ENCODE assay signal across 31 cellular contexts in genomic region chr2:29788066-29788465, GRCh38.
"Had no signal": no experiment of that assay in that cellular context is flagged by ENCODE, and none has a peak within 500 bp of the region (broad histone marks: within the 10 kb centered on the region; RNA-seq: fewer than 3 reads in every experiment).

No MANE protein-coding gene starts in this region.

- ATAC-seq: activated CD8-positive, alpha-beta T cell treated with anti-CD3 and anti-CD28 coated beads for 36 hours; activated T-cell treated with anti-CD3 and anti-CD28 coated beads, Interleukin-2, amount 50 U/mL, for 72 hours; activated T-helper 17 cell treated with anti-CD3 and anti-CD28 coated beads, Interleukin-2, amount 50 U/mL, for 72 hours; Right ventricle myocardium inferior had no signal

- DNase-seq: activated CD4-positive, alpha-beta T cell treated with anti-CD3 and anti-CD28 coated beads, Interleukin-2, amount 10 ng/mL, durations not matched to agents 24 days and 14 days; activated CD4-positive, alpha-beta T cell treated with anti-CD3 and anti-CD28 coated beads, Interleukin-2, amount 50 U/mL, for 4 hours; activated CD8-positive, alpha-beta T cell treated with anti-CD3 and anti-CD28 coated beads for 36 hours; activated effector memory CD4-positive, alpha-beta T cell treated with anti-CD3 and anti-CD28 coated beads, Interleukin-2, amount 50 U/mL, for 16 hours; activated naive CD4-positive, alpha-beta T cell; activated naive CD4-positive, alpha-beta T cell treated with anti-CD3 and anti-CD28 coated beads, Interleukin-2, amount 50 U/mL, for 16 hours; activated naive CD8-positive, alpha-beta T cell treated with anti-CD3 and anti-CD28 coated beads for 36 hours; activated T-cell treated with anti-CD3 and anti-CD28 coated beads, Interleukin-2, amount 50 U/mL, for 1 hour; activated T-cell treated with anti-CD3 and anti-CD28 coated beads, Interleukin-2, amount 50 U/mL, for 72 hours; amniotic stem cell; aorta; brain microvascular endothelial cell; MM.1S; NCI-H1092 treated with DMSO at 0.1 percent for 48 hours; NCI-H1417; NCI-H146; NCI-H187; NCI-H2029 treated with DMSO at 0.1 percent for 48 hours; NCI-H2107; NCI-H2171; NCI-H510A; NCI-H69; NK-92 treated with Interleukin-12 subunit alpha and Interleukin-12 subunit beta, amount 100 ng/mL, for 24 hours; Peyer's patch; SIG-M5; SW 1271; T-helper 1 cell; T-helper 2 cell; T1000 had no signal
